Comparison of ENCODE assay signal across 1 cellular context in the genomic region with DNA sequence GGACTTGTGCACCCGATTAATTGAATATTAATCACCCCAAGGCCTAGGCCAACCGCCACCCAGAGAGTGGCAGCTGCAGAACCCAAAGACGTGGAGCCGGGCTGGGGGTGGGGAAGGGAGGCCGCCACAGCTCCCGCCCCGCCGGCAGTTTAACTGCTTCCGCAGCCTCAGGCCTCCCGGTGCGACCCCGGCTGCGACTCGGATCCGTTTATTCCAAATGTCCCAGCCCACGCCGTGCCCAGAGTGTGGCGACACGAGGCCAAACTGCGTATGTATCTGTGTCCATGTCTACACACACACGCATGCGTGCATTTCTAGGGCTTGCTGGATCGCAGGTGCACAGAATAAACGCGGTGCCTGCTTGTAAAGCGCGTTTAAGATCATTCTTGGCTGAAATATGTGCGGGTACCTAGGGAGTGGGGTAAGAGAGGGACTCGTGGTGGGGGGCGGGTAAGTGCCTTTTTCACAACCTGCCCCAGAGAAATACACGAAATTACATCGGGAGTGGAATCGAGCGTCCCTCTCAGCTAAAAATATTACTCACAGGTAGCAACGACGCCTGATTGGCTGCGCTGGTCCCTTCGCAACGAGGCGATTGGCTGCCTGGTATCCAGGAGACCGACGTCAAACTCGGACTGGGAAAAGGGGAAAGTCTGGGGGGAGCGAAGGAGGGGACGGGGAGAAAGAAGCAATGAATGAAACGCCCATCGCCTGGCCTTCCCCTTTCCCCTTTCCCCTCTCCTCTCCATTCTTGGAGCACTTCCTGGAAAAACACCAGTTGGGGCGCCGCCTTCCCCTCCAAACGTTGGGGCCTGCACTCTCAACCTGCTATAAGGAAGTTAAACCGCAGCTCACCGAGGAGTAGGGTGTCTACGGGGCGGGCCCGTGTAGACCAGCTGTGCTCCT.
TF ChIP-seq lines count a peak whose summit lies in the region.

No MANE protein-coding gene starts in this region.

TF ChIP-seq in K562, 482 proteins besides CTCF, POLR2A, EP300 and RAD21 (continued from another document and continues in another):
- TF ChIP-seq, protein P1, sequence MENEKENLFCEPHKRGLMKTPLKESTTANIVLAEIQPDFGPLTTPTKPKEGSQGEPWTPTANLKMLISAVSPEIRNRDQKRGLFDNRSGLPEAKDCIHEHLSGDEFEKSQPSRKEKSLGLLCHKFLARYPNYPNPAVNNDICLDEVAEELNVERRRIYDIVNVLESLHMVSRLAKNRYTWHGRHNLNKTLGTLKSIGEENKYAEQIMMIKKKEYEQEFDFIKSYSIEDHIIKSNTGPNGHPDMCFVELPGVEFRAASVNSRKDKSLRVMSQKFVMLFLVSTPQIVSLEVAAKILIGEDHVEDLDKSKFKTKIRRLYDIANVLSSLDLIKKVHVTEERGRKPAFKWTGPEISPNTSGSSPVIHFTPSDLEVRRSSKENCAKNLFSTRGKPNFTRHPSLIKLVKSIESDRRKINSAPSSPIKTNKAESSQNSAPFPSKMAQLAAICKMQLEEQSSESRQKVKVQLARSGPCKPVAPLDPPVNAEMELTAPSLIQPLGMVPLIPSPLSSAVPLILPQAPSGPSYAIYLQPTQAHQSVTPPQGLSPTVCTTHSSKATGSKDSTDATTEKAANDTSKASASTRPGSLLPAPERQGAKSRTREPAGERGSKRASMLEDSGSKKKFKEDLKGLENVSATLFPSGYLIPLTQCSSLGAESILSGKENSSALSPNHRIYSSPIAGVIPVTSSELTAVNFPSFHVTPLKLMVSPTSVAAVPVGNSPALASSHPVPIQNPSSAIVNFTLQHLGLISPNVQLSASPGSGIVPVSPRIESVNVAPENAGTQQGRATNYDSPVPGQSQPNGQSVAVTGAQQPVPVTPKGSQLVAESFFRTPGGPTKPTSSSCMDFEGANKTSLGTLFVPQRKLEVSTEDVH (IDR thresholded peaks at IDR 0.05; ENCODE audit: low read depth, partially characterized antibody), result no peak
- TF ChIP-seq BRD4 (IDR thresholded peaks at IDR 0.05) (0 out of 2 replicates have a peak, but pooled peaks have one; percentile 28), HMGN3 (IDR thresholded peaks at IDR 0.05; ENCODE audit: borderline replicate concordance, extremely low read depth, insufficient read length, low read depth, low read length) (no peak), SMAD4 (CRISPR knock-in tag; conservative IDR thresholded peaks at IDR 0.05) (peak; percentile 53; the same call in 1 of the 2 replicates), SAP30 (IDR thresholded peaks at IDR 0.05; ENCODE audit: borderline replicate concordance, insufficient read depth, low read depth, low read length, poor library complexity, severe bottlenecking) (peak; percentile 40), CBFA2T3 (IDR thresholded peaks at IDR 0.05) (no peak), ESRRA (IDR thresholded peaks at IDR 0.05; ENCODE audit: borderline replicate concordance, low read depth) (peak; percentile 77; the same call in 1 of the 2 replicates), MBD2 (IDR thresholded peaks at IDR 0.05; ENCODE audit: borderline replicate concordance, low read depth) (peak; percentile 55), GABPB1 (CRISPR knock-in tag; IDR thresholded peaks at IDR 0.05) (peak; percentile 57), FOXM1 (IDR thresholded peaks at IDR 0.05; ENCODE audit: low read depth) (no peak), FOXM1 (CRISPR knock-in tag; IDR thresholded peaks at IDR 0.05; ENCODE audit: low read depth) (peak; percentile 83; the same call in 1 of the 2 replicates), ZBTB8A (IDR thresholded peaks at IDR 0.05; ENCODE audit: partially characterized antibody) (no peak), RBM25 (IDR thresholded peaks at IDR 0.05; ENCODE audit: low read depth, low read length, severe bottlenecking) (peak; percentile 89), PHTF2 (CRISPR knock-in tag; IDR thresholded peaks at IDR 0.05) (peak; percentile 57; the same call in 1 of the 2 replicates), ERF (CRISPR knock-in tag; IDR thresholded peaks at IDR 0.05) (0 out of 2 replicates have a peak, but pooled peaks have one; percentile 19), CSDE1 (IDR thresholded peaks at IDR 0.05) (peak in 1 of 2 experiments; percentile 67; a peak in 2 of 4 replicates), RCOR1 (IDR thresholded peaks at IDR 0.05; ENCODE audit: borderline replicate concordance in 1 of 2, low read depth in 2 of 2, low read length in 2 of 2) (0 out of 4 replicates have a peak, but pooled peaks of 1 of the 2 experiments have one; percentile 2), MEF2A (IDR thresholded peaks at IDR 0.05; ENCODE audit: control insufficient read depth, low read depth, low read length) (no peak), WHSC1 (IDR thresholded peaks at IDR 0.05; ENCODE audit: low read length) (no peak), XRCC4 (IDR thresholded peaks at IDR 0.05; ENCODE audit: extremely low read depth, insufficient read depth, insufficient read length) (no peak)
- TF ChIP-seq, protein P2, sequence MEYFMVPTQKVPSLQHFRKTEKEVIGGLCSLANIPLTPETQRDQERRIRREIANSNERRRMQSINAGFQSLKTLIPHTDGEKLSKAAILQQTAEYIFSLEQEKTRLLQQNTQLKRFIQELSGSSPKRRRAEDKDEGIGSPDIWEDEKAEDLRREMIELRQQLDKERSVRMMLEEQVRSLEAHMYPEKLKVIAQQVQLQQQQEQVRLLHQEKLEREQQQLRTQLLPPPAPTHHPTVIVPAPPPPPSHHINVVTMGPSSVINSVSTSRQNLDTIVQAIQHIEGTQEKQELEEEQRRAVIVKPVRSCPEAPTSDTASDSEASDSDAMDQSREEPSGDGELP (CRISPR knock-in tag; IDR thresholded peaks at IDR 0.05; ENCODE audit: borderline replicate concordance), result peak; percentile 98
- TF ChIP-seq, protein P3, sequence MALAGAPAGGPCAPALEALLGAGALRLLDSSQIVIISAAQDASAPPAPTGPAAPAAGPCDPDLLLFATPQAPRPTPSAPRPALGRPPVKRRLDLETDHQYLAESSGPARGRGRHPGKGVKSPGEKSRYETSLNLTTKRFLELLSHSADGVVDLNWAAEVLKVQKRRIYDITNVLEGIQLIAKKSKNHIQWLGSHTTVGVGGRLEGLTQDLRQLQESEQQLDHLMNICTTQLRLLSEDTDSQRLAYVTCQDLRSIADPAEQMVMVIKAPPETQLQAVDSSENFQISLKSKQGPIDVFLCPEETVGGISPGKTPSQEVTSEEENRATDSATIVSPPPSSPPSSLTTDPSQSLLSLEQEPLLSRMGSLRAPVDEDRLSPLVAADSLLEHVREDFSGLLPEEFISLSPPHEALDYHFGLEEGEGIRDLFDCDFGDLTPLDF (CRISPR knock-in tag; IDR thresholded peaks at IDR 0.05), result 0 out of 2 replicates have a peak, but pooled peaks have one; percentile 56
- TF ChIP-seq, protein P4, sequence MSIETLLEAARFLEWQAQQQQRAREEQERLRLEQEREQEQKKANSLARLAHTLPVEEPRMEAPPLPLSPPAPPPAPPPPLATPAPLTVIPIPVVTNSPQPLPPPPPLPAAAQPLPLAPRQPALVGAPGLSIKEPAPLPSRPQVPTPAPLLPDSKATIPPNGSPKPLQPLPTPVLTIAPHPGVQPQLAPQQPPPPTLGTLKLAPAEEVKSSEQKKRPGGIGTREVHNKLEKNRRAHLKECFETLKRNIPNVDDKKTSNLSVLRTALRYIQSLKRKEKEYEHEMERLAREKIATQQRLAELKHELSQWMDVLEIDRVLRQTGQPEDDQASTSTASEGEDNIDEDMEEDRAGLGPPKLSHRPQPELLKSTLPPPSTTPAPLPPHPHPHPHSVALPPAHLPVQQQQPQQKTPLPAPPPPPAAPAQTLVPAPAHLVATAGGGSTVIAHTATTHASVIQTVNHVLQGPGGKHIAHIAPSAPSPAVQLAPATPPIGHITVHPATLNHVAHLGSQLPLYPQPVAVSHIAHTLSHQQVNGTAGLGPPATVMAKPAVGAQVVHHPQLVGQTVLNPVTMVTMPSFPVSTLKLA (conservative IDR thresholded peaks at IDR 0.05), result peak; percentile 28 to 55; a peak in 2 of 4 replicates
- TF ChIP-seq, protein P5, sequence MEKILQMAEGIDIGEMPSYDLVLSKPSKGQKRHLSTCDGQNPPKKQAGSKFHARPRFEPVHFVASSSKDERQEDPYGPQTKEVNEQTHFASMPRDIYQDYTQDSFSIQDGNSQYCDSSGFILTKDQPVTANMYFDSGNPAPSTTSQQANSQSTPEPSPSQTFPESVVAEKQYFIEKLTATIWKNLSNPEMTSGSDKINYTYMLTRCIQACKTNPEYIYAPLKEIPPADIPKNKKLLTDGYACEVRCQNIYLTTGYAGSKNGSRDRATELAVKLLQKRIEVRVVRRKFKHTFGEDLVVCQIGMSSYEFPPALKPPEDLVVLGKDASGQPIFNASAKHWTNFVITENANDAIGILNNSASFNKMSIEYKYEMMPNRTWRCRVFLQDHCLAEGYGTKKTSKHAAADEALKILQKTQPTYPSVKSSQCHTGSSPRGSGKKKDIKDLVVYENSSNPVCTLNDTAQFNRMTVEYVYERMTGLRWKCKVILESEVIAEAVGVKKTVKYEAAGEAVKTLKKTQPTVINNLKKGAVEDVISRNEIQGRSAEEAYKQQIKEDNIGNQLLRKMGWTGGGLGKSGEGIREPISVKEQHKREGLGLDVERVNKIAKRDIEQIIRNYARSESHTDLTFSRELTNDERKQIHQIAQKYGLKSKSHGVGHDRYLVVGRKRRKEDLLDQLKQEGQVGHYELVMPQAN (IDR thresholded peaks at IDR 0.05; ENCODE audit: borderline replicate concordance), result peak; percentile 52; the same call in 1 of the 2 replicates
- TF ChIP-seq, protein P6, sequence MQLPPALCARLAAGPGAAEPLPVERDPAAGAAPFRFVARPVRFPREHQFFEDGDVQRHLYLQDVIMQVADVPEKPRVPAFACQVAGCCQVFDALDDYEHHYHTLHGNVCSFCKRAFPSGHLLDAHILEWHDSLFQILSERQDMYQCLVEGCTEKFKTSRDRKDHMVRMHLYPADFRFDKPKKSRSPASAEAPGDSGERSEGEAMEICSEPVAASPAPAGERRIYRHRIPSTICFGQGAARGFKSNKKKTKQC (CRISPR knock-in tag; IDR thresholded peaks at IDR 0.05), result 0 out of 2 replicates have a peak, but pooled peaks have one; percentile 45
- TF ChIP-seq, protein P7, sequence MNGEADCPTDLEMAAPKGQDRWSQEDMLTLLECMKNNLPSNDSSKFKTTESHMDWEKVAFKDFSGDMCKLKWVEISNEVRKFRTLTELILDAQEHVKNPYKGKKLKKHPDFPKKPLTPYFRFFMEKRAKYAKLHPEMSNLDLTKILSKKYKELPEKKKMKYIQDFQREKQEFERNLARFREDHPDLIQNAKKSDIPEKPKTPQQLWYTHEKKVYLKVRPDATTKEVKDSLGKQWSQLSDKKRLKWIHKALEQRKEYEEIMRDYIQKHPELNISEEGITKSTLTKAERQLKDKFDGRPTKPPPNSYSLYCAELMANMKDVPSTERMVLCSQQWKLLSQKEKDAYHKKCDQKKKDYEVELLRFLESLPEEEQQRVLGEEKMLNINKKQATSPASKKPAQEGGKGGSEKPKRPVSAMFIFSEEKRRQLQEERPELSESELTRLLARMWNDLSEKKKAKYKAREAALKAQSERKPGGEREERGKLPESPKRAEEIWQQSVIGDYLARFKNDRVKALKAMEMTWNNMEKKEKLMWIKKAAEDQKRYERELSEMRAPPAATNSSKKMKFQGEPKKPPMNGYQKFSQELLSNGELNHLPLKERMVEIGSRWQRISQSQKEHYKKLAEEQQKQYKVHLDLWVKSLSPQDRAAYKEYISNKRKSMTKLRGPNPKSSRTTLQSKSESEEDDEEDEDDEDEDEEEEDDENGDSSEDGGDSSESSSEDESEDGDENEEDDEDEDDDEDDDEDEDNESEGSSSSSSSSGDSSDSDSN (IDR thresholded peaks at IDR 0.05; ENCODE audit: borderline replicate concordance in 1 of 2, low read depth in 2 of 2, low read length in 2 of 2), result no peak
- TF ChIP-seq, protein P8, sequence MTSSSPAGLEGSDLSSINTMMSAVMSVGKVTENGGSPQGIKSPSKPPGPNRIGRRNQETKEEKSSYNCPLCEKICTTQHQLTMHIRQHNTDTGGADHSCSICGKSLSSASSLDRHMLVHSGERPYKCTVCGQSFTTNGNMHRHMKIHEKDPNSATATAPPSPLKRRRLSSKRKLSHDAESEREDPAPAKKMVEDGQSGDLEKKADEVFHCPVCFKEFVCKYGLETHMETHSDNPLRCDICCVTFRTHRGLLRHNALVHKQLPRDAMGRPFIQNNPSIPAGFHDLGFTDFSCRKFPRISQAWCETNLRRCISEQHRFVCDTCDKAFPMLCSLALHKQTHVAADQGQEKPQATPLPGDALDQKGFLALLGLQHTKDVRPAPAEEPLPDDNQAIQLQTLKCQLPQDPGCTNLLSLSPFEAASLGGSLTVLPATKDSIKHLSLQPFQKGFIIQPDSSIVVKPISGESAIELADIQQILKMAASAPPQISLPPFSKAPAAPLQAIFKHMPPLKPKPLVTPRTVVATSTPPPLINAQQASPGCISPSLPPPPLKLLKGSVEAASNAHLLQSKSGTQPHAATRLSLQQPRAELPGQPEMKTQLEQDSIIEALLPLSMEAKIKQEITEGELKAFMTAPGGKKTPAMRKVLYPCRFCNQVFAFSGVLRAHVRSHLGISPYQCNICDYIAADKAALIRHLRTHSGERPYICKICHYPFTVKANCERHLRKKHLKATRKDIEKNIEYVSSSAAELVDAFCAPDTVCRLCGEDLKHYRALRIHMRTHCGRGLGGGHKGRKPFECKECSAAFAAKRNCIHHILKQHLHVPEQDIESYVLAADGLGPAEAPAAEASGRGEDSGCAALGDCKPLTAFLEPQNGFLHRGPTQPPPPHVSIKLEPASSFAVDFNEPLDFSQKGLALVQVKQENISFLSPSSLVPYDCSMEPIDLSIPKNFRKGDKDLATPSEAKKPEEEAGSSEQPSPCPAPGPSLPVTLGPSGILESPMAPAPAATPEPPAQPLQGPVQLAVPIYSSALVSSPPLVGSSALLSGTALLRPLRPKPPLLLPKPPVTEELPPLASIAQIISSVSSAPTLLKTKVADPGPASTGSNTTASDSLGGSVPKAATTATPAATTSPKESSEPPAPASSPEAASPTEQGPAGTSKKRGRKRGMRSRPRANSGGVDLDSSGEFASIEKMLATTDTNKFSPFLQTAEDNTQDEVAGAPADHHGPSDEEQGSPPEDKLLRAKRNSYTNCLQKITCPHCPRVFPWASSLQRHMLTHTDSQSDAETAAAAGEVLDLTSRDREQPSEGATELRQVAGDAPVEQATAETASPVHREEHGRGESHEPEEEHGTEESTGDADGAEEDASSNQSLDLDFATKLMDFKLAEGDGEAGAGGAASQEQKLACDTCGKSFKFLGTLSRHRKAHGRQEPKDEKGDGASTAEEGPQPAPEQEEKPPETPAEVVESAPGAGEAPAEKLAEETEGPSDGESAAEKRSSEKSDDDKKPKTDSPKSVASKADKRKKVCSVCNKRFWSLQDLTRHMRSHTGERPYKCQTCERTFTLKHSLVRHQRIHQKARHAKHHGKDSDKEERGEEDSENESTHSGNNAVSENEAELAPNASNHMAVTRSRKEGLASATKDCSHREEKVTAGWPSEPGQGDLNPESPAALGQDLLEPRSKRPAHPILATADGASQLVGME (CRISPR knock-in tag; IDR thresholded peaks at IDR 0.05), result peak; percentile 51; the same call in 1 of the 2 replicates
- TF ChIP-seq, protein P9, sequence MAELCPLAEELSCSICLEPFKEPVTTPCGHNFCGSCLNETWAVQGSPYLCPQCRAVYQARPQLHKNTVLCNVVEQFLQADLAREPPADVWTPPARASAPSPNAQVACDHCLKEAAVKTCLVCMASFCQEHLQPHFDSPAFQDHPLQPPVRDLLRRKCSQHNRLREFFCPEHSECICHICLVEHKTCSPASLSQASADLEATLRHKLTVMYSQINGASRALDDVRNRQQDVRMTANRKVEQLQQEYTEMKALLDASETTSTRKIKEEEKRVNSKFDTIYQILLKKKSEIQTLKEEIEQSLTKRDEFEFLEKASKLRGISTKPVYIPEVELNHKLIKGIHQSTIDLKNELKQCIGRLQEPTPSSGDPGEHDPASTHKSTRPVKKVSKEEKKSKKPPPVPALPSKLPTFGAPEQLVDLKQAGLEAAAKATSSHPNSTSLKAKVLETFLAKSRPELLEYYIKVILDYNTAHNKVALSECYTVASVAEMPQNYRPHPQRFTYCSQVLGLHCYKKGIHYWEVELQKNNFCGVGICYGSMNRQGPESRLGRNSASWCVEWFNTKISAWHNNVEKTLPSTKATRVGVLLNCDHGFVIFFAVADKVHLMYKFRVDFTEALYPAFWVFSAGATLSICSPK (IDR thresholded peaks at IDR 0.05; ENCODE audit: borderline replicate concordance), result no peak
